In genomic region chr10:70768026-70768425, GRCh38 we compare ENCODE assay signal across 10 cellular contexts. TPM values are rescaled to one million over a fixed set of nuclear protein-coding genes. Genes with fewer than 3 reads are reported as not detected.
"Had no signal": no experiment of that assay in that cellular context is flagged by ENCODE, and none has a peak within 500 bp of the region (broad histone marks: within the 10 kb centered on the region; RNA-seq: fewer than 3 reads in every experiment).

No MANE protein-coding gene starts in this region.

RNA-seq across cellular contexts. Expression of gene TBATA, which starts 17.2 kb away (rescaled TPM):
- total RNA-seq: activated B cell treated with CpG ODN at 0.5 μM for 24 hours; activated CD4-positive, alpha-beta memory T cell treated with anti-CD3 and anti-CD28 coated beads for 36 hours; activated CD4-positive, alpha-beta T cell treated with anti-CD3 and anti-CD28 coated beads, Interleukin-2, amount 10 ng/mL, durations not matched to agents 24 days and 14 days; activated CD8-positive, alpha-beta memory T cell treated with anti-CD3 and anti-CD28 coated beads for 36 hours; activated CD8-positive, alpha-beta T cell treated with anti-CD3 and anti-CD28 coated beads for 36 hours; activated naive CD8-positive, alpha-beta T cell treated with anti-CD3 and anti-CD28 coated beads, Interleukin-2, amount 10 ng/mL, durations not matched to agents 7 days and 5 days; activated T-helper 2 cell treated with anti-CD3 and anti-CD28 coated beads, Interferon-gamma antibody, Interleukin-2, Interleukin-4, amounts not matched to agents 10 μg/mL and 5 μg/mL and 100 μg/mL, durations not matched to agents 14 hours and 24 hours and 36 hours; ascending aorta; bronchial epithelial cell; cardiac muscle cell had no signal
- polyA plus RNA-seq: cardiac muscle cell had no signal
